Comparison of ENCODE assay signal across 13 cellular contexts in the genomic region with DNA sequence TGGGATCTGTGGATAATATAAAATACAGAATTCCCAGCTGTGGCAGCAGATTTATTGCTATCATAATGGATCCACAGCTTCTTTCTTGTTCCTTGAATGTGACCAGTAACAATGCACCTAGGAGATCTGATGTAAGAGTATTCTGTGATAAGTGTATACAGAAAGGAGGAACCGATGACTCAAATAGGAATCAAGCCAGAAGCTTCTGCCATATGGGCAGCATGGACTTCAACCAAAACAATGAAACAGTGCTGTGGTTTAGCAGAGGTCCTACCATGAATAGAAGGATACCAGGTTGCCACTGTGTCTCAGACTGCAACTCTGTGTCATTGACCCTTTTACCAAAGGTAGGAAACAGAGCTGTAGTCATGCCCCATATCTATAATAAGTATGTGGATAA.
DNase-seq lines count a peak whose midpoint lies in the region; ATAC-seq, FAIRE-seq and TF ChIP-seq lines count a peak whose summit lies in the region.
"Had no signal": no experiment of that assay in that cellular context is flagged by ENCODE, and none has a peak within 500 bp of the region (broad histone marks: within the 10 kb centered on the region; RNA-seq: fewer than 3 reads in every experiment).

No MANE protein-coding gene starts in this region.

- H3K4me2 ChIP-seq in fibroblast of lung (ENCODE audit: extremely low read depth, insufficient read depth, low read length) (no peak overlapping the region), Karpas-422 (ENCODE audit: low read depth, low read length, poor library complexity, severe bottlenecking) (no peak overlapping the region)

- H4K20me1 ChIP-seq in fibroblast of lung (ENCODE audit: control insufficient read depth, extremely low read depth, insufficient read depth, low read length) = no peaks in the 10 kb centered on the region
- H4K20me1 ChIP-seq in Karpas-422 (ENCODE audit: insufficient read depth, low read depth, low read length) = no peaks in the 10 kb centered on the region

- peak; percentile 58 for ATAC-seq in GM21717 (IDR thresholded peaks at IDR 0.05; ENCODE audit: unreplicated experiment)
- ATAC-seq in activated T-cell treated with anti-CD3 and anti-CD28 coated beads, Interleukin-2, amount 50 U/mL, for 72 hours (replicated peaks in 1 of 2) = no peak
- ATAC-seq: naive thymus-derived CD4-positive, alpha-beta T cell; sciatic nerve had no signal

- DNase-seq in AG09309 (ENCODE audit: low read depth) = peak; percentile 32
- DNase-seq in RKO (ENCODE audit: low spot score) = peak; percentile 20
- DNase-seq in fibroblast of lung (ENCODE audit: low read depth in 2 of 2) = peak; percentile 53 to 79
- no peak for DNase-seq in Karpas-422
- DNase-seq in mesenteric fat pad (ENCODE audit: low spot score) = no peak
- DNase-seq in activated T-cell treated with anti-CD3 and anti-CD28 coated beads, Interleukin-2, amount 50 U/mL, for 72 hours = no peak
- no peak for DNase-seq in GM12892 (ENCODE audit: insufficient read length)
- DNase-seq: GOT3; immature natural killer cell; naive thymus-derived CD4-positive, alpha-beta T cell had no signal

- H3K27ac ChIP-seq in fibroblast of lung (ENCODE audit: insufficient read depth, low read length) (no peak overlapping the region), Karpas-422 (ENCODE audit: low read length) (no peak overlapping the region)
- H3K27ac ChIP-seq: VCaP had no signal

- H3K36me3 ChIP-seq in fibroblast of lung (ENCODE audit: control insufficient read depth, insufficient read depth, low read length) (no peaks in the 10 kb centered on the region), Karpas-422 (ENCODE audit: insufficient read depth, low read length) (no peaks in the 10 kb centered on the region)

- H2AFZ ChIP-seq in fibroblast of lung (ENCODE audit: low read length) = no peak overlapping the region
- no peak overlapping the region for H2AFZ ChIP-seq in Karpas-422 (ENCODE audit: low read length)

- H3K27ac Mint-ChIP-seq in activated T-cell treated with anti-CD3 and anti-CD28 coated beads, Interleukin-2, amount 50 U/mL, for 72 hours = no peak overlapping the region
- H3K27ac Mint-ChIP-seq: immature natural killer cell; naive thymus-derived CD4-positive, alpha-beta T cell had no signal

- FAIRE-seq in GM12892 (lab: Jason Lieb, UNC) = no peak

- H3K4me3 ChIP-seq in AG09309 (ENCODE audit: control insufficient read depth, low read depth, low read length) (no peak overlapping the region), fibroblast of lung (replicated peaks in 1 of 4; ENCODE audit: control extremely low read depth in 1 of 4, insufficient read depth in 1 of 4, low read depth in 3 of 4, low read length in 4 of 4) (no peak overlapping the region), Karpas-422 (ENCODE audit: low read length) (no peak overlapping the region)

- no peaks in the 10 kb centered on the region for H3K4me1 Mint-ChIP-seq in activated T-cell treated with anti-CD3 and anti-CD28 coated beads, Interleukin-2, amount 50 U/mL, for 72 hours (ENCODE audit: low read depth)
- H3K4me1 Mint-ChIP-seq: immature natural killer cell; naive thymus-derived CD4-positive, alpha-beta T cell had no signal

- H3K36me3 Mint-ChIP-seq in activated T-cell treated with anti-CD3 and anti-CD28 coated beads, Interleukin-2, amount 50 U/mL, for 72 hours (ENCODE audit: insufficient read depth in 2 of 2) = no peaks in the 10 kb centered on the region
- H3K36me3 Mint-ChIP-seq: immature natural killer cell; naive thymus-derived CD4-positive, alpha-beta T cell had no signal

- peaks cover 0 to 4% of the 10 kb centered on the region in 2 donors for H3K9me3 Mint-ChIP-seq in activated T-cell treated with anti-CD3 and anti-CD28 coated beads, Interleukin-2, amount 50 U/mL, for 72 hours

- no peak overlapping the region for H3K9ac ChIP-seq in fibroblast of lung (ENCODE audit: insufficient read depth, low read length)
- no peak overlapping the region for H3K9ac ChIP-seq in Karpas-422 (ENCODE audit: low read length)

- no peak overlapping the region for H3K4me3 Mint-ChIP-seq in activated T-cell treated with anti-CD3 and anti-CD28 coated beads, Interleukin-2, amount 50 U/mL, for 72 hours
- H3K4me3 Mint-ChIP-seq: immature natural killer cell; naive thymus-derived CD4-positive, alpha-beta T cell had no signal

- no peaks in the 10 kb centered on the region for H3K79me2 ChIP-seq in fibroblast of lung (ENCODE audit: control insufficient read depth, insufficient read depth, low read length)
- no peaks in the 10 kb centered on the region for H3K79me2 ChIP-seq in Karpas-422 (ENCODE audit: low read length)

- no peaks in the 10 kb centered on the region for H3K9me2 ChIP-seq in Karpas-422 (replicated peaks; ENCODE audit: insufficient read depth, low read length)

- no peaks in the 10 kb centered on the region for H3K4me1 ChIP-seq in fibroblast of lung (ENCODE audit: control insufficient read depth, extremely low read depth, insufficient read depth, low read length)
- no peaks in the 10 kb centered on the region for H3K4me1 ChIP-seq in Karpas-422 (ENCODE audit: low read length)

- TF ChIP-seq POLR2A in GM12892 (IDR thresholded peaks at IDR 0.05; ENCODE audit: low read depth, low read length) = no peak

- H3K27me3 ChIP-seq in fibroblast of lung (ENCODE audit: control insufficient read depth, insufficient read depth, low read length) (no peaks in the 10 kb centered on the region), Karpas-422 (ENCODE audit: low read length) (no peaks in the 10 kb centered on the region)

- H3K9me3 ChIP-seq in fibroblast of lung (ENCODE audit: control insufficient read depth, insufficient read depth, low read depth, low read length) = no peaks in the 10 kb centered on the region
- no peaks in the 10 kb centered on the region for H3K9me3 ChIP-seq in Karpas-422 (ENCODE audit: low read length)

- TF ChIP-seq CTCF in AG09309 (IDR thresholded peaks at IDR 0.05; ENCODE audit: control insufficient read depth, insufficient read depth, low read depth, low read length, missing control alignments) (no peak), fibroblast of lung (conservative IDR thresholded peaks at IDR 0.05 in 1 of 2, IDR thresholded peaks at IDR 0.05 in 1 of 2; ENCODE audit: low read depth in 1 of 2, low read length in 2 of 2) (no peak)

- no peaks in the 10 kb centered on the region for H3K27me3 Mint-ChIP-seq in activated T-cell treated with anti-CD3 and anti-CD28 coated beads, Interleukin-2, amount 50 U/mL, for 72 hours (ENCODE audit: low read depth)
- H3K27me3 Mint-ChIP-seq: naive thymus-derived CD4-positive, alpha-beta T cell had no signal

Comparison
In these comparisons a context has a peak if more than half of its experiments do, and no peak if none do; other contexts are left out.
1. DNase-seq: peak in AG09309 (single experiment), RKO (single experiment) and fibroblast of lung (2 of 2); none in Karpas-422 (single experiment), mesenteric fat pad (single experiment), activated T-cell treated with anti-CD3 and anti-CD28 coated beads, Interleukin-2, amount 50 U/mL, for 72 hours (0 of 2) and GM12892 (single experiment).